ENCODE assay signal across 15 cellular contexts in genomic region chr5:65986050-65986451, GRCh38. TPM values are rescaled to one million over a fixed set of nuclear protein-coding genes. Genes with fewer than 3 reads are reported as not detected.
DNase-seq lines count a peak whose midpoint lies in the region; ATAC-seq, FAIRE-seq and TF ChIP-seq lines count a peak whose summit lies in the region.
"Had no signal": no experiment of that assay in that cellular context is flagged by ENCODE, and none has a peak within 500 bp of the region (broad histone marks: within the 10 kb centered on the region; RNA-seq: fewer than 3 reads in every experiment).

No MANE protein-coding gene starts in this region.

- H3K27ac ChIP-seq in coronary artery: no peak overlapping the region
- H3K27ac ChIP-seq: body of pancreas, prostate gland, thyroid gland had no signal

- H3K36me3 Mint-ChIP-seq in mesothelial cell of epicardium: peaks cover 10% of the 10 kb centered on the region

- H3K4me1 Mint-ChIP-seq in mesothelial cell of epicardium: peaks cover 28% of the 10 kb centered on the region

- H3K27ac Mint-ChIP-seq in mesothelial cell of epicardium: peak overlapping the region; percentile 67
- H3K27ac Mint-ChIP-seq: activated CD8-positive, alpha-beta memory T cell treated with anti-CD3 and anti-CD28 coated beads, Interleukin-2, amount 10 ng/mL, durations not matched to agents 7 days and 5 days had no signal

- peak overlapping the region; percentile 15 for H3K4me3 ChIP-seq in coronary artery
- H3K4me3 ChIP-seq: body of pancreas, prostate gland, thyroid gland had no signal

- no peaks in the 10 kb centered on the region for H3K9me3 Mint-ChIP-seq in mesothelial cell of epicardium

- no peak for FAIRE-seq in HTR-8/SVneo (lab: Jason Lieb, UNC)

- DNase-seq in AG08395 (ENCODE audit: low spot score) (peak; percentile 21), HTR-8/SVneo (ENCODE audit: insufficient read length, low spot score) (peak; percentile 49), coronary artery (ENCODE audit: low spot score) (no peak), mesothelial cell of epicardium (ENCODE audit: low spot score in 2 of 2, unreplicated experiment in 2 of 2) (no peak), KG1 (lab: John Stamatoyannopoulos, UW) (no peak), midbrain (lab: John Stamatoyannopoulos, UW) (no peak)
- no peak for DNase-seq in stimulated activated CD8-positive, alpha-beta memory T cell treated with anti-CD3 and anti-CD28 coated beads, Interleukin-4, amount 100 ng/mL, for 48 hours
- DNase-seq: activated CD8-positive, alpha-beta memory T cell treated with anti-CD3 and anti-CD28 coated beads, Interleukin-2, amount 10 ng/mL, durations not matched to agents 7 days and 5 days; body of pancreas; Kasumi-1; NCI-H2171 treated with DMSO at 0.1 percent for 48 hours; thyroid gland had no signal

- no peaks in the 10 kb centered on the region for H3K27me3 Mint-ChIP-seq in mesothelial cell of epicardium (ENCODE audit: low read depth)
- H3K27me3 Mint-ChIP-seq: activated CD8-positive, alpha-beta memory T cell treated with anti-CD3 and anti-CD28 coated beads, Interleukin-2, amount 10 ng/mL, durations not matched to agents 7 days and 5 days had no signal

- no peak for TF ChIP-seq CTCF in coronary artery (IDR thresholded peaks at IDR 0.05)
- TF ChIP-seq CTCF in mesothelial cell of epicardium (IDR thresholded peaks at IDR 0.05; ENCODE audit: unreplicated experiment): no peak

- no peak overlapping the region for H3K4me3 Mint-ChIP-seq in mesothelial cell of epicardium
- H3K4me3 Mint-ChIP-seq: activated CD8-positive, alpha-beta memory T cell treated with anti-CD3 and anti-CD28 coated beads, Interleukin-2, amount 10 ng/mL, durations not matched to agents 7 days and 5 days had no signal

- no peak for ATAC-seq in HG02759 (IDR thresholded peaks at IDR 0.05; ENCODE audit: unreplicated experiment)
- ATAC-seq: activated CD8-positive, alpha-beta memory T cell treated with anti-CD3 and anti-CD28 coated beads, Interleukin-2, amount 10 ng/mL, durations not matched to agents 7 days and 5 days; body of pancreas; esophagus mucosa had no signal

RNA-seq across cellular contexts. Expression of gene ERBIN, which starts 59.7 kb away (rescaled TPM):
- total RNA-seq in mesothelial cell of epicardium: 75.7 to 83.3 TPM (median 81.8 TPM) in 3 replicates

Comparison
In these comparisons a context has a peak if more than half of its experiments do, and no peak if none do; other contexts are left out.
1. DNase-seq: peak in AG08395 (single experiment) and HTR-8/SVneo (single experiment); none in coronary artery (single experiment), mesothelial cell of epicardium (0 of 2), KG1 (single experiment), midbrain (single experiment) and stimulated activated CD8-positive, alpha-beta memory T cell treated with anti-CD3 and anti-CD28 coated beads, Interleukin-4, amount 100 ng/mL, for 48 hours (single experiment).